In genomic region chr19:30154410-30154809, GRCh38 we compare ENCODE assay signal across 21 cellular contexts.
"Had no signal": no experiment of that assay in that cellular context is flagged by ENCODE, and none has a peak within 500 bp of the region (broad histone marks: within the 10 kb centered on the region; RNA-seq: fewer than 3 reads in every experiment).

No MANE protein-coding gene starts in this region.

- ATAC-seq: foreskin keratinocyte, left cardiac atrium, left ventricle myocardium superior, psoas muscle, right lobe of liver had no signal

- H3K9me3 ChIP-seq: neutrophil, psoas muscle, right lobe of liver had no signal

- H3K27me3 ChIP-seq: foreskin keratinocyte, right lobe of liver had no signal

- H3K4me3 ChIP-seq: coronary artery, psoas muscle, right lobe of liver had no signal

- H3K36me3 ChIP-seq: neutrophil, right lobe of liver had no signal

- FAIRE-seq: endothelial cell of umbilical vein, kidney had no signal

- DNase-seq: effector CD4-positive, alpha-beta T cell; endodermal cell; erythroblast; foreskin keratinocyte; kidney; left cardiac atrium; left ventricle myocardium superior; mesendoderm; naive B cell; nephron progenitor cell; psoas muscle; retina; right lobe of liver; stimulated activated CD4-positive, alpha-beta T cell treated with anti-CD3 and anti-CD28 coated beads, Interleukin-15, amount 100 ng/mL, for 24 hours; stimulated activated CD4-positive, alpha-beta T cell treated with anti-CD3 and anti-CD28 coated beads, Interleukin-1b, Interleukin-23, amount 100 ng/mL, for 48 hours; stimulated activated CD4-positive, alpha-beta T cell treated with anti-CD3 and anti-CD28 coated beads, Interleukin-4, amount 100 ng/mL, for 24 hours; stimulated activated naive CD4-positive, alpha-beta T cell; trophoblast cell had no signal

- H3K4me1 ChIP-seq: foreskin keratinocyte, psoas muscle, right lobe of liver had no signal

- H3K27ac ChIP-seq: coronary artery, foreskin keratinocyte, neutrophil, psoas muscle, right lobe of liver had no signal
